Comparison of ENCODE assay signal across 37 cellular contexts in genomic region chr7:152747224-152747623, GRCh38.
"Had no signal": no experiment of that assay in that cellular context is flagged by ENCODE, and none has a peak within 500 bp of the region (broad histone marks: within the 10 kb centered on the region; RNA-seq: fewer than 3 reads in every experiment).

No MANE protein-coding gene starts in this region.

- H3K4me3 ChIP-seq: MG63 had no signal

- DNase-seq: Karpas-422, Kasumi-1, MG63, MM.1S, MV-4-11, NCI-H1048, NCI-H1092, NCI-H1092 treated with DMSO at 0.1 percent for 48 hours, NCI-H1105, NCI-H1105 treated with DMSO at 0.1 percent for 48 hours, NCI-H1417, NCI-H1417 treated with DMSO at 0.1 percent for 48 hours, NCI-H1436, NCI-H1436 treated with DMSO at 0.1 percent for 48 hours, NCI-H146, NCI-H1694, NCI-H1694 treated with DMSO at 0.1 percent for 48 hours, NCI-H187, NCI-H187 treated with DMSO at 0.1 percent for 48 hours, NCI-H1930, NCI-H2029, NCI-H2029 treated with DMSO at 0.1 percent for 48 hours, NCI-H2081, NCI-H2081 treated with DMSO at 0.1 percent for 48 hours, NCI-H2107, NCI-H2171, NCI-H2171 treated with DMSO at 0.1 percent for 48 hours, NCI-H2227 treated with DMSO at 0.1 percent for 48 hours, NCI-H226, NCI-H345, NCI-H446, NCI-H446 treated with DMSO at 0.1 percent for 48 hours, NCI-H510A, NCI-H510A treated with DMSO at 0.1 percent for 48 hours, NCI-H524, NCI-H524 treated with DMSO at 0.1 percent for 48 hours, NCI-H526 had no signal

- H3K36me3 ChIP-seq: MG63 had no signal

- H3K27me3 ChIP-seq: MG63 had no signal

- H3K9me3 ChIP-seq: MG63 had no signal
